ENCODE assay signal across 29 cellular contexts in the genomic region with DNA sequence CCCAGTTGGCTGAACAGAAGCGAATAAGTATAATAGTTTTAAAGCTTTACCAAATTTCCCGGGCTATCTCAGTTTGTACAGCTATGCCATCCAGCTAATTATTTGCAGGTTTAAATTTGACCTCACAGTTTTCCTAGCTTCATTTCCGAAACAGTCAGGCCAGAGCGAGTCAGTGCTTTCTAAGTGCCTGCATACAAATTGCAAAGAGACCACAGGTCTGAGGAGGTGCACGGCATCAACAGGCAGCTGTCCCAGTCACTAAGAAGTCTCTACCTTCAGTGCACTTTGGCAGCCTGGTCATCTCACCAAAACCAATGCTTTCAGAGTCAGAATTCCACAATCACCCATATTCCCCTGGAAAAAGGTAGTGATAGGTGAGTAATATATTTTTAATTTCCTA. TPM values are rescaled to one million over a fixed set of nuclear protein-coding genes. Genes with fewer than 3 reads are reported as not detected.
"Had no signal": no experiment of that assay in that cellular context is flagged by ENCODE, and none has a peak within 500 bp of the region (broad histone marks: within the 10 kb centered on the region; RNA-seq: fewer than 3 reads in every experiment).

No MANE protein-coding gene starts in this region.

- H3K27ac ChIP-seq: gastrocnemius medialis, lower lobe of right lung, neural progenitor cell, parathyroid adenoma, prostate gland, right atrium auricular region, stomach, thyroid gland, upper lobe of right lung, uterus had no signal

- H3K36me3 Mint-ChIP-seq: naive B cell; natural killer cell treated with Interleukin-12 subunit alpha and Interleukin-12 subunit beta and Interleukin-15 and Interleukin-18, amount 100 ng/mL, for 72 hours; stimulated activated effector memory CD8-positive, alpha-beta T cell treated with anti-CD3 and anti-CD28 coated beads, Interleukin-12 subunit alpha, Interleukin-12 subunit beta, amount 100 ng/mL, for 72 hours had no signal

- H3K9me3 ChIP-seq: gastrocnemius medialis, lower lobe of right lung, prostate gland, right atrium auricular region, stomach, thyroid gland, upper lobe of right lung, uterus had no signal

- H3K4me1 Mint-ChIP-seq: naive B cell; stimulated activated effector memory CD8-positive, alpha-beta T cell treated with anti-CD3 and anti-CD28 coated beads, Interleukin-12 subunit alpha, Interleukin-12 subunit beta, amount 100 ng/mL, for 72 hours had no signal

- H3K9me3 Mint-ChIP-seq: natural killer cell treated with Interleukin-12 subunit alpha and Interleukin-12 subunit beta and Interleukin-15 and Interleukin-18, amount 100 ng/mL, for 72 hours; neural progenitor cell had no signal

- DNase-seq: cerebellar nuclear complex; cortex of kidney; effector memory CD8-positive, alpha-beta T cell; erythroblast; foreskin fibroblast; gastrocnemius medialis; head of caudate nucleus; kidney; left cardiac atrium; left ventricle myocardium superior; lower lobe of right lung; naive B cell; stimulated activated CD4-positive, alpha-beta T cell treated with anti-CD3 and anti-CD28 coated beads, Interleukin-12 subunit alpha, Interleukin-12 subunit beta, amount 100 ng/mL, for 4 hours; stimulated activated CD4-positive, alpha-beta T cell treated with anti-CD3 and anti-CD28 coated beads, Interleukin-1b, Interleukin-23, amount 100 ng/mL, for 48 hours; stimulated activated CD4-positive, alpha-beta T cell treated with anti-CD3 and anti-CD28 coated beads, Interleukin-4, amount 100 ng/mL, for 1 hour; stimulated activated naive CD4-positive, alpha-beta T cell treated with Interleukin-2 at 50 U/mL for 16 hours; stomach; thyroid gland; upper lobe of right lung; uterus had no signal

- H3K36me3 ChIP-seq: gastrocnemius medialis, lower lobe of right lung, neural progenitor cell, prostate gland, right atrium auricular region, stomach, thyroid gland, upper lobe of right lung, uterus had no signal

- H3K4me1 ChIP-seq: gastrocnemius medialis, lower lobe of right lung, parathyroid adenoma, prostate gland, right atrium auricular region, upper lobe of right lung, uterus had no signal

- FAIRE-seq: endometrium, kidney had no signal

- H3K27me3 ChIP-seq: gastrocnemius medialis, neural progenitor cell, right atrium auricular region, thyroid gland, uterus had no signal

- H3K4me3 ChIP-seq: gastrocnemius medialis, lower lobe of right lung, neural progenitor cell, prostate gland, right atrium auricular region, smooth muscle cell, stomach, thyroid gland, upper lobe of right lung, uterus had no signal

- H3K27ac Mint-ChIP-seq: effector memory CD8-positive, alpha-beta T cell; naive B cell; natural killer cell treated with Interleukin-12 subunit alpha and Interleukin-12 subunit beta and Interleukin-15 and Interleukin-18, amount 100 ng/mL, for 72 hours; neural progenitor cell; stimulated activated effector memory CD8-positive, alpha-beta T cell treated with anti-CD3 and anti-CD28 coated beads, Interleukin-12 subunit alpha, Interleukin-12 subunit beta, amount 100 ng/mL, for 72 hours had no signal

- H3K27me3 Mint-ChIP-seq: effector memory CD8-positive, alpha-beta T cell; natural killer cell treated with Interleukin-12 subunit alpha and Interleukin-12 subunit beta and Interleukin-15 and Interleukin-18, amount 100 ng/mL, for 72 hours had no signal

- H3K4me3 Mint-ChIP-seq: effector memory CD8-positive, alpha-beta T cell; naive B cell; natural killer cell treated with Interleukin-12 subunit alpha and Interleukin-12 subunit beta and Interleukin-15 and Interleukin-18, amount 100 ng/mL, for 72 hours; neural progenitor cell; stimulated activated effector memory CD8-positive, alpha-beta T cell treated with anti-CD3 and anti-CD28 coated beads, Interleukin-12 subunit alpha, Interleukin-12 subunit beta, amount 100 ng/mL, for 72 hours had no signal

RNA-seq across cellular contexts. Expression of a gene that starts 51.9 kb away (rescaled TPM):
- total RNA-seq: mononuclear cell; natural killer cell treated with Interleukin-12 subunit alpha and Interleukin-12 subunit beta and Interleukin-15 and Interleukin-18, amount 100 ng/mL, for 72 hours had no signal
